Comparison of ENCODE assay signal across 9 cellular contexts in the genomic region with DNA sequence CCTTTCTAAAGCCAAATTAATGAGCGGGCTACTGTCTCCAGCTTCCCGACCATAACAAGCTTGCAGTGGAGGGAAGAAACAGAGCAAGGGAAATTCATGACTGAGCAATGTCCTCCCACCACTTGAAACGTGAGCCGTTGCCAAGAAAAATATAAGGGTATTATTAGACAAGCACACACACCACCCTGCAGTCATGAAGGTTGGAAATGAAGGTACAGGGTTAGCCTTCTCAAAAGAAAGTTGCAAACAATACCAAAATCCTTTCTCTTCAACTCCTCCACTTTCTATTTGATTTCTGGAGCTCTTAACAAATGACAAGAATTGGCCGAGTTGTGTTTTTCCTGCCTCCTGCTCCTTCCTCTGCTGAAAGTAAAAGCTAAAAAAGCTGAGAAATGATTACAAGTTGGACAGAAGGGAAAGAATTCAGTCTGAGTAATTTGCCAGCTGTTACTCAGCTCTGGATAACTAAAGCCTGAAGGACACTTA.
A peak's percentile ranks its signal among the peaks of the same experiment; 100 is the strongest.
DNase-seq lines count a peak whose midpoint lies in the region; ATAC-seq and TF ChIP-seq lines count a peak whose summit lies in the region.
"Had no signal": no experiment of that assay in that cellular context is flagged by ENCODE, and none has a peak within 500 bp of the region (broad histone marks: within the 10 kb centered on the region; RNA-seq: fewer than 3 reads in every experiment).

No MANE protein-coding gene starts in this region.

- H3K36me3 Mint-ChIP-seq in activated CD4-positive, alpha-beta T cell treated with anti-CD3 and anti-CD28 coated beads, Interleukin-2, amount 10 ng/mL, durations not matched to agents 7 days and 5 days (ENCODE audit: low read depth): no peaks in the 10 kb centered on the region

- H2AFZ ChIP-seq in hepatocyte: peak overlapping the region; percentile 14

- no peak overlapping the region for H3K4me3 Mint-ChIP-seq in activated CD4-positive, alpha-beta T cell treated with anti-CD3 and anti-CD28 coated beads, Interleukin-2, amount 10 ng/mL, durations not matched to agents 7 days and 5 days

- H3K9me2 ChIP-seq in hepatocyte (replicated peaks; ENCODE audit: insufficient read depth): no peaks in the 10 kb centered on the region

- no peaks in the 10 kb centered on the region for H4K20me1 ChIP-seq in hepatocyte (ENCODE audit: insufficient read depth, poor library complexity, severe bottlenecking)

- no peak for ATAC-seq in GM21381 (IDR thresholded peaks at IDR 0.05; ENCODE audit: unreplicated experiment)
- ATAC-seq in HG03457 (IDR thresholded peaks at IDR 0.05; ENCODE audit: unreplicated experiment): no peak
- no peak for ATAC-seq in GM21528 (IDR thresholded peaks at IDR 0.05; ENCODE audit: low FRiP score, unreplicated experiment)

- H3K9me3 Mint-ChIP-seq in activated CD4-positive, alpha-beta T cell treated with anti-CD3 and anti-CD28 coated beads, Interleukin-2, amount 10 ng/mL, durations not matched to agents 7 days and 5 days: no peaks in the 10 kb centered on the region

- POLR2A ChIA-PET in activated CD4-positive, alpha-beta T cell treated with anti-CD3 and anti-CD28 coated beads, Interleukin-2, amount 10 ng/mL, durations not matched to agents 7 days and 5 days (lab: Charles Lee): no interaction called here

- no peaks in the 10 kb centered on the region for H3K36me3 ChIP-seq in hepatocyte (replicated peaks; ENCODE audit: insufficient read depth, low read depth)
- H3K36me3 ChIP-seq: colonic mucosa had no signal

- no peak for TF ChIP-seq CTCF in hepatocyte (IDR thresholded peaks at IDR 0.05; ENCODE audit: poor library complexity)

- DNase-seq in amniotic epithelial cell (ENCODE audit: low read depth) (peak; percentile 85), hepatocyte (ENCODE audit: low spot score) (no peak)
- DNase-seq in activated CD4-positive, alpha-beta T cell treated with anti-CD3 and anti-CD28 coated beads, Interleukin-2, amount 10 ng/mL, durations not matched to agents 7 days and 5 days: no peak
- DNase-seq: colonic mucosa had no signal

- no peaks in the 10 kb centered on the region for H3K4me1 Mint-ChIP-seq in activated CD4-positive, alpha-beta T cell treated with anti-CD3 and anti-CD28 coated beads, Interleukin-2, amount 10 ng/mL, durations not matched to agents 7 days and 5 days

- no peaks in the 10 kb centered on the region for H3K9me3 ChIP-seq in hepatocyte (ENCODE audit: low read depth)
- H3K9me3 ChIP-seq: colonic mucosa had no signal

- 51% methylated on average over 5 of the region's 5 CpGs for WGBS in hepatocyte (ENCODE audit: low lambda C conversion rate, missing lambda C conversion rate)

- H3K27ac ChIP-seq in hepatocyte: no peak overlapping the region
- H3K27ac ChIP-seq in temporal lobe (ENCODE audit: low read depth, low read length): peak overlapping the region; percentile 44
- H3K27ac ChIP-seq: colonic mucosa had no signal

- TF ChIP-seq RAD21 in Ishikawa (IDR thresholded peaks at IDR 0.05; ENCODE audit: low read depth): no peak

- peaks cover 5% of the 10 kb centered on the region for H3K27me3 Mint-ChIP-seq in activated CD4-positive, alpha-beta T cell treated with anti-CD3 and anti-CD28 coated beads, Interleukin-2, amount 10 ng/mL, durations not matched to agents 7 days and 5 days

- peak overlapping the region; percentile 60 for H3K4me2 ChIP-seq in hepatocyte

- H3K27me3 ChIP-seq in hepatocyte: no peaks in the 10 kb centered on the region
- H3K27me3 ChIP-seq: colonic mucosa had no signal

- no peak for TF ChIP-seq EP300 in Ishikawa (IDR thresholded peaks at IDR 0.05; ENCODE audit: borderline replicate concordance)

- CTCF ChIA-PET in activated CD4-positive, alpha-beta T cell treated with anti-CD3 and anti-CD28 coated beads, Interleukin-2, amount 10 ng/mL, durations not matched to agents 7 days and 5 days (lab: Charles Lee): no interaction called here

- no peaks in the 10 kb centered on the region for H3K79me2 ChIP-seq in hepatocyte

- no peak overlapping the region for H3K4me3 ChIP-seq in hepatocyte
- H3K4me3 ChIP-seq: colonic mucosa had no signal

- no peak overlapping the region for H3K27ac Mint-ChIP-seq in activated CD4-positive, alpha-beta T cell treated with anti-CD3 and anti-CD28 coated beads, Interleukin-2, amount 10 ng/mL, durations not matched to agents 7 days and 5 days

- no peaks in the 10 kb centered on the region for H3K4me1 ChIP-seq in hepatocyte (ENCODE audit: insufficient read depth)
- H3K4me1 ChIP-seq: colonic mucosa had no signal

TF ChIP-seq in Ishikawa, 13 proteins besides CTCF, POLR2A, EP300 and RAD21:
- TF ChIP-seq EGR1 (IDR thresholded peaks at IDR 0.05): no peak
- TF ChIP-seq NFIC (IDR thresholded peaks at IDR 0.05): peak; percentile 65
